16 cellular contexts compared by ENCODE assay signal in the genomic region with DNA sequence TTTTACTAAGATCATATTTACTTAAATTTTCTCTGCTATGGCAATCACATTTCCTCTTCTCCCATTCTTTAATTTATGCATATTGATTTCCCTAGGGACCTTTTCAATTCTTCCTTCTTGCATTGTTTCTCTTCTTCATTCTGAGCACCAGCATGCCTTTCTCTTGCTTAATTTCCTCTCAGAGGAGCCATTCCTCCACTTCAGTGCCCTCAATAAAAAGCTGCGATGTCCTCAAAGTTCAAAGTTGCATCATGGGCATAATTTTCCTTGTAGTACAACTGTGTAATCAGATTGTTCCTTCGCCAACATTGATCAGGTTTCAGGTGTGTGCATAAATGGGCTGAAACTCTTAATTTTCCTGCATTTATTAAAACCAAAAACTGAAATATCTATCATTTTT.
"Had no signal": no experiment of that assay in that cellular context is flagged by ENCODE, and none has a peak within 500 bp of the region (broad histone marks: within the 10 kb centered on the region; RNA-seq: fewer than 3 reads in every experiment).

No MANE protein-coding gene starts in this region.

- H3K27me3 ChIP-seq: esophagus squamous epithelium, gastrocnemius medialis, thyroid gland had no signal

- H3K27ac ChIP-seq: esophagus squamous epithelium, gastrocnemius medialis, left ventricle myocardium inferior, thyroid gland had no signal

- H3K4me1 Mint-ChIP-seq: neural crest cell had no signal

- DNase-seq: activated CD4-positive, alpha-beta T cell treated with anti-CD3 and anti-CD28 coated beads, Interleukin-2, amount 50 U/mL, for 48 hours; activated T-cell treated with anti-CD3 and anti-CD28 coated beads for 4 hours; amniotic stem cell; effector memory CD8-positive, alpha-beta T cell; esophagus squamous epithelium; gastrocnemius medialis; head of caudate nucleus; kidney glomerular epithelial cell; left ventricle myocardium inferior; mammary epithelial cell; stimulated activated CD4-positive, alpha-beta T cell treated with anti-CD3 and anti-CD28 coated beads, Interleukin-2, amount 100 ng/mL, for 24 hours; stimulated activated naive CD4-positive, alpha-beta T cell treated with Interleukin-2 at 50 U/mL for 16 hours; thyroid gland had no signal

- ATAC-seq: effector memory CD8-positive, alpha-beta T cell; gastrocnemius medialis had no signal

- H3K4me3 Mint-ChIP-seq: activated naive CD8-positive, alpha-beta T cell; effector memory CD8-positive, alpha-beta T cell; neural crest cell had no signal

- H3K27ac Mint-ChIP-seq: activated naive CD8-positive, alpha-beta T cell; progenitor cell of endocrine pancreas had no signal

- H3K36me3 ChIP-seq: esophagus squamous epithelium, gastrocnemius medialis, left ventricle myocardium inferior, thyroid gland had no signal

- H3K4me3 ChIP-seq: esophagus squamous epithelium, gastrocnemius medialis, left ventricle myocardium inferior, thyroid gland had no signal

- H3K4me1 ChIP-seq: esophagus squamous epithelium, gastrocnemius medialis, left ventricle myocardium inferior, thyroid gland had no signal

- H3K27me3 Mint-ChIP-seq: activated naive CD8-positive, alpha-beta T cell; effector memory CD8-positive, alpha-beta T cell; progenitor cell of endocrine pancreas had no signal

- H3K9me3 ChIP-seq: gastrocnemius medialis, thyroid gland had no signal

- H3K9me3 Mint-ChIP-seq: effector memory CD8-positive, alpha-beta T cell had no signal
